7 cellular contexts compared by ENCODE assay signal in genomic region chr18:44742741-44743311, GRCh38.
DNase-seq lines count a peak whose midpoint lies in the region; ATAC-seq lines count a peak whose summit lies in the region.

No MANE protein-coding gene starts in this region.

- no peak overlapping the region for H3K27ac ChIP-seq in effector memory CD4-positive, alpha-beta T cell (ENCODE audit: insufficient read depth, low read length, poor library complexity, severe bottlenecking)

- H3K4me1 ChIP-seq in effector memory CD4-positive, alpha-beta T cell (ENCODE audit: control insufficient read depth, insufficient read depth, low read length, poor library complexity, severe bottlenecking) = no peaks in the 10 kb centered on the region

- no peaks in the 10 kb centered on the region for H3K9me3 ChIP-seq in effector memory CD4-positive, alpha-beta T cell (ENCODE audit: control insufficient read depth, low read length)

- DNase-seq in NCI-H128 (lab: John Stamatoyannopoulos, UW; ENCODE audit: unreplicated experiment) = peak; percentile 63
- DNase-seq in amygdala (lab: John Stamatoyannopoulos, UW) = peak in 37 of 56 donors; percentile 5 to 73 (median 30)
- DNase-seq in left lobe of liver (ENCODE audit: low spot score) = no peak
- peak; percentile 65 for DNase-seq in ureter (ENCODE audit: low spot score)
- DNase-seq in effector memory CD4-positive, alpha-beta T cell = no peak
- DNase-seq in stimulated activated CD4-positive, alpha-beta T cell treated with anti-CD3 and anti-CD28 coated beads, Interleukin-4, amount 100 ng/mL, for 24 hours = no peak

- no peaks in the 10 kb centered on the region for H3K27me3 ChIP-seq in effector memory CD4-positive, alpha-beta T cell (replicated peaks; ENCODE audit: control insufficient read depth, insufficient read depth, low read length, poor library complexity, severe bottlenecking)

- H3K4me3 ChIP-seq in effector memory CD4-positive, alpha-beta T cell (ENCODE audit: insufficient read depth, low read depth, low read length, poor library complexity, severe bottlenecking) = no peak overlapping the region

- H3K36me3 ChIP-seq in effector memory CD4-positive, alpha-beta T cell (ENCODE audit: control insufficient read depth, insufficient read depth, low read length) = no peaks in the 10 kb centered on the region

- ATAC-seq in left lobe of liver (peak; percentile 80), GM21619 (IDR thresholded peaks at IDR 0.05; ENCODE audit: unreplicated experiment) (no peak)

Comparison
In these comparisons a context has a peak if more than half of its experiments do, and no peak if none do; other contexts are left out.
1. DNase-seq: peak in NCI-H128 (single experiment), amygdala (37 of 56) and ureter (single experiment); none in left lobe of liver (single experiment), effector memory CD4-positive, alpha-beta T cell (0 of 3) and stimulated activated CD4-positive, alpha-beta T cell treated with anti-CD3 and anti-CD28 coated beads, Interleukin-4, amount 100 ng/mL, for 24 hours (single experiment).